In the genomic region with DNA sequence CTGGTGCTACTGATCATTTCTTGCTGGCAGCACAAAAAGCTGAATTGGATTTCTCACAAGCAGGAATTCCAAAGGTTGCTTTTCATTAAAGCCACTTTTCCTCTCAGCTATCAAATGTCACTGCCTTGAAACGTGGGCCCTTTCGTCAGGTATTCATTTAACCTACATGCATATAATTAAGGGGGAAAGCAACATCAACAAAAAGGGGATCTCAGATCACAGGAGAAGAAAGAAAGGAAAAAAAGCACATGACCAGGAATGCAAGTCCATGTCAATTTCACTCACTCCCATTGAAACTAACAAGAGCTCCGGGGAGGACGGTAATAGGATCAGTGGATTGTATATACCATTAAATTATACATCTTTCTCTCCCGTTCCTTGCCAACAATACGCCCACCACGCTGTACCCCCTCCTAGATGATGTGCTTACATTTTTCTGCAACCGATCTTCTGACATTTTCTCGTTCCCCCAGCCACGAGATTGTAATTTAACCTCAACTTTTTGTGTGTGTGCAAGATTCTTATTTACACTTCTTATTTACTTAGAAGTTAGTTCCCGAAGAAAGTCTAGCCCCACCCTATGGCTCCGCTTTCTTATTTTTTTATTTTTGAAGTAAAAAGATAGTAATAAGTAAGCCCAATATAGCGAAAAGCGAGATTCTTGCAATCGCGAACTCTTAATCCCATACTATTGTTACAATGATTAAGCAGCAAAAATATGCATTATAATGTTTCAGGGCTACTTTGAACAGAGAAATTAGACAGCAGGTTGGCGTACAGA, we compare ENCODE assay signal across 8 cellular contexts. TPM values are rescaled to one million over a fixed set of nuclear protein-coding genes. Genes with fewer than 3 reads are reported as not detected.
DNase-seq lines count a peak whose midpoint lies in the region; ATAC-seq and TF ChIP-seq lines count a peak whose summit lies in the region.

No MANE protein-coding gene starts in this region.

- peaks cover 3% of the 10 kb centered on the region for H3K9me3 Mint-ChIP-seq in stimulated activated memory B cell treated with anti-CD40 and anti-IgM and Interleukin-4, amounts not matched to agents 10 μg/mL and 1 μg/mL and 100 μg/mL, for 72 hours

- peaks cover 10% of the 10 kb centered on the region for H3K27me3 Mint-ChIP-seq in stimulated activated memory B cell treated with anti-CD40 and anti-IgM and Interleukin-4, amounts not matched to agents 10 μg/mL and 1 μg/mL and 100 μg/mL, for 72 hours

- no peak overlapping the region for H3K27ac Mint-ChIP-seq in stimulated activated memory B cell treated with anti-CD40 and anti-IgM and Interleukin-4, amounts not matched to agents 10 μg/mL and 1 μg/mL and 100 μg/mL, for 72 hours

- in situ Hi-C loops in G401 (cut with HindIII; ENCODE audit: low sequenced_read_pairs), result no loop called here

- TF ChIP-seq CTCF in fibroblast of the aortic adventitia (IDR thresholded peaks at IDR 0.05; ENCODE audit: insufficient read depth, low read length), result no peak

- H3K27me3 ChIP-seq in Karpas-422 (ENCODE audit: low read length), result no peaks in the 10 kb centered on the region

- no peaks in the 10 kb centered on the region for H3K4me1 ChIP-seq in Karpas-422 (ENCODE audit: low read length)

- no peak overlapping the region for H3K9ac ChIP-seq in Karpas-422 (ENCODE audit: low read length)

- no peak overlapping the region for H3K27ac ChIP-seq in Karpas-422 (ENCODE audit: low read length)

- peaks cover 6% of the 10 kb centered on the region for H3K4me1 Mint-ChIP-seq in stimulated activated memory B cell treated with anti-CD40 and anti-IgM and Interleukin-4, amounts not matched to agents 10 μg/mL and 1 μg/mL and 100 μg/mL, for 72 hours

- H3K9me2 ChIP-seq in Karpas-422 (replicated peaks; ENCODE audit: insufficient read depth, low read length), result no peaks in the 10 kb centered on the region

- no peaks in the 10 kb centered on the region for H3K79me2 ChIP-seq in Karpas-422 (ENCODE audit: low read length)

- no peaks in the 10 kb centered on the region for H3K9me3 ChIP-seq in Karpas-422 (ENCODE audit: low read length)

- H3K4me3 ChIP-seq in fibroblast of the aortic adventitia (ENCODE audit: low read depth, low read length) (peak overlapping the region; percentile 91), Karpas-422 (ENCODE audit: low read length) (no peak overlapping the region)

- H2AFZ ChIP-seq in Karpas-422 (ENCODE audit: low read length), result no peak overlapping the region

- H4K20me1 ChIP-seq in Karpas-422 (ENCODE audit: insufficient read depth, low read depth, low read length), result no peaks in the 10 kb centered on the region

- ATAC-seq in stimulated activated memory B cell treated with anti-CD40 and anti-IgM and Interleukin-4, amounts not matched to agents 10 μg/mL and 1 μg/mL and 100 μg/mL, for 72 hours, result no peak
- no peak for ATAC-seq in HG03139 (IDR thresholded peaks at IDR 0.05; ENCODE audit: unreplicated experiment)

- DNase-seq in G401 (ENCODE audit: low spot score) (peak; percentile 29), fibroblast of the aortic adventitia (ENCODE audit: low read depth) (peak; percentile 57), pons (ENCODE audit: low spot score) (peak; percentile 63), NCI-H2107 treated with DMSO at 0.1 percent for 48 hours (lab: John Stamatoyannopoulos, UW; ENCODE audit: unreplicated experiment) (no peak), Karpas-422 (no peak)

- no peaks in the 10 kb centered on the region for H3K36me3 ChIP-seq in Karpas-422 (ENCODE audit: insufficient read depth, low read length)

- H3K4me3 Mint-ChIP-seq in stimulated activated memory B cell treated with anti-CD40 and anti-IgM and Interleukin-4, amounts not matched to agents 10 μg/mL and 1 μg/mL and 100 μg/mL, for 72 hours, result no peak overlapping the region

- H3K4me2 ChIP-seq in Karpas-422 (ENCODE audit: low read depth, low read length, poor library complexity, severe bottlenecking), result no peak overlapping the region

- H3K36me3 Mint-ChIP-seq in stimulated activated memory B cell treated with anti-CD40 and anti-IgM and Interleukin-4, amounts not matched to agents 10 μg/mL and 1 μg/mL and 100 μg/mL, for 72 hours, result peaks cover 4% of the 10 kb centered on the region

TF ChIP-seq in PFSK-1, 5 proteins besides CTCF, POLR2A, EP300 and RAD21:
- TF ChIP-seq, protein P1, sequence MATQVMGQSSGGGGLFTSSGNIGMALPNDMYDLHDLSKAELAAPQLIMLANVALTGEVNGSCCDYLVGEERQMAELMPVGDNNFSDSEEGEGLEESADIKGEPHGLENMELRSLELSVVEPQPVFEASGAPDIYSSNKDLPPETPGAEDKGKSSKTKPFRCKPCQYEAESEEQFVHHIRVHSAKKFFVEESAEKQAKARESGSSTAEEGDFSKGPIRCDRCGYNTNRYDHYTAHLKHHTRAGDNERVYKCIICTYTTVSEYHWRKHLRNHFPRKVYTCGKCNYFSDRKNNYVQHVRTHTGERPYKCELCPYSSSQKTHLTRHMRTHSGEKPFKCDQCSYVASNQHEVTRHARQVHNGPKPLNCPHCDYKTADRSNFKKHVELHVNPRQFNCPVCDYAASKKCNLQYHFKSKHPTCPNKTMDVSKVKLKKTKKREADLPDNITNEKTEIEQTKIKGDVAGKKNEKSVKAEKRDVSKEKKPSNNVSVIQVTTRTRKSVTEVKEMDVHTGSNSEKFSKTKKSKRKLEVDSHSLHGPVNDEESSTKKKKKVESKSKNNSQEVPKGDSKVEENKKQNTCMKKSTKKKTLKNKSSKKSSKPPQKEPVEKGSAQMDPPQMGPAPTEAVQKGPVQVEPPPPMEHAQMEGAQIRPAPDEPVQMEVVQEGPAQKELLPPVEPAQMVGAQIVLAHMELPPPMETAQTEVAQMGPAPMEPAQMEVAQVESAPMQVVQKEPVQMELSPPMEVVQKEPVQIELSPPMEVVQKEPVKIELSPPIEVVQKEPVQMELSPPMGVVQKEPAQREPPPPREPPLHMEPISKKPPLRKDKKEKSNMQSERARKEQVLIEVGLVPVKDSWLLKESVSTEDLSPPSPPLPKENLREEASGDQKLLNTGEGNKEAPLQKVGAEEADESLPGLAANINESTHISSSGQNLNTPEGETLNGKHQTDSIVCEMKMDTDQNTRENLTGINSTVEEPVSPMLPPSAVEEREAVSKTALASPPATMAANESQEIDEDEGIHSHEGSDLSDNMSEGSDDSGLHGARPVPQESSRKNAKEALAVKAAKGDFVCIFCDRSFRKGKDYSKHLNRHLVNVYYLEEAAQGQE (IDR thresholded peaks at IDR 0.05; ENCODE audit: insufficient read depth in 1 of 2, low read depth in 2 of 2, low read length in 2 of 2), result no peak
- no peak for TF ChIP-seq FOXP2 (optimal IDR thresholded peaks at IDR 0.05; ENCODE audit: borderline replicate concordance, extremely low read depth, extremely low read length, insufficient read depth)
- TF ChIP-seq TAF1 (IDR thresholded peaks at IDR 0.05; ENCODE audit: borderline replicate concordance, insufficient read depth, low read length), result 0 out of 2 replicates have a peak, but pooled peaks have one; percentile 28
- no peak for TF ChIP-seq POLR2AphosphoS5 (IDR thresholded peaks at IDR 0.05; ENCODE audit: low read depth, low read length)
- no peak for TF ChIP-seq SIN3A (IDR thresholded peaks at IDR 0.05; ENCODE audit: borderline replicate concordance, insufficient read depth, low read length)

RNA-seq across cellular contexts. Expression of a gene that starts 0.7 kb away (rescaled TPM):
- total RNA-seq in G401 (2014; rRNA removed; shearing (Covaris generic)), result 2.1 and 3.7 TPM in 2 replicates
- 1.8 TPM for polyA plus RNA-seq in PFSK-1 (2012; ENCODE audit: insufficient read length, low read depth)
- 2.5 and 4.1 TPM in 2 replicates for total RNA-seq in fibroblast of the aortic adventitia (ENCODE audit: low replicate concordance)
- not detected in 2 replicates for total RNA-seq in Karpas-422 (2014; rRNA removed; shearing (Covaris generic); ENCODE audit: low replicate concordance)

Comparison
In these comparisons a context has a peak if more than half of its experiments do, and no peak if none do; other contexts are left out.
1. DNase-seq: peak in G401 (single experiment), fibroblast of the aortic adventitia (single experiment) and pons (single experiment); none in NCI-H2107 treated with DMSO at 0.1 percent for 48 hours (single experiment) and Karpas-422 (single experiment).